11 cellular contexts compared by ENCODE assay signal in the genomic region with DNA sequence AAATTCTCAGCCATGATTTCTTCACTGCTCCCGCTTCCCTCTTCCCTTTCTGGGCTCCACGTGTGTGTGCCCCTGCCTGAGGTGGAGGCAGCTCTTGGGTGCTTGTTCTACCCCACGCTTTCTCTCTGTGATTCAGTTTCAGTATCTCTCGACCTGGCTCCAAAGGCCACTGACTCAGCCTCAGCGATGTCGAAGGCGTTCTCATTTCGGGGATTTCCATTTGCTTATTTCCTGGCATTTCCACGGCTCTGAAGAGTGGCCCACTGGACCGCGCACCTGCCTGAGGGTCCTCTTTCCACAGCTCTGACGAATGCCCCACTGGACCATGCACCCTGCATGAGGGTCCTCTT. TPM values are rescaled to one million over a fixed set of nuclear protein-coding genes. Genes with fewer than 3 reads are reported as not detected.
A peak's percentile ranks its signal among the peaks of the same experiment; 100 is the strongest.
DNase-seq lines count a peak whose midpoint lies in the region; ATAC-seq and TF ChIP-seq lines count a peak whose summit lies in the region.
"Had no signal": no experiment of that assay in that cellular context is flagged by ENCODE, and none has a peak within 500 bp of the region (broad histone marks: within the 10 kb centered on the region; RNA-seq: fewer than 3 reads in every experiment).

No MANE protein-coding gene starts in this region.

- H3K4me3 ChIP-seq in skin epidermis (no peak overlapping the region), A673 (ENCODE audit: low read depth, low read length, poor library complexity, severe bottlenecking) (no peak overlapping the region)
- H3K4me3 ChIP-seq: dorsolateral prefrontal cortex, MG63, thyroid gland had no signal

- peaks cover 10% of the 10 kb centered on the region for H3K36me3 ChIP-seq in A673 (ENCODE audit: insufficient read depth, low read length, poor library complexity, severe bottlenecking)

- H3K27me3 ChIP-seq in A673 (replicated peaks; ENCODE audit: insufficient read depth, low read depth, low read length, poor library complexity): no peaks in the 10 kb centered on the region
- H3K27me3 ChIP-seq: dorsolateral prefrontal cortex, MG63, thyroid gland had no signal

- DNase-seq in activated CD4-positive, CD25-positive, alpha-beta regulatory T cell treated with anti-CD3 and anti-CD28 coated beads, Interleukin-2, amount 50 U/mL, for 16 hours (ENCODE audit: low read depth, low spot score): peak; percentile 31
- peak; percentile 21 for DNase-seq in activated effector memory CD4-positive, alpha-beta T cell treated with Interleukin-2 at 50 U/mL for 16 hours
- peak; percentile 51 to 72 for DNase-seq in stimulated activated naive CD8-positive, alpha-beta T cell treated with anti-CD3 and anti-CD28 coated beads, Interleukin-15, amount 100 ng/mL, for 72 hours
- DNase-seq in A673 (ENCODE audit: low spot score) (no peak), NCI-H187 (lab: John Stamatoyannopoulos, UW) (no peak)
- DNase-seq: dorsolateral prefrontal cortex, MG63, thyroid gland had no signal

- H3K27ac ChIP-seq in skin epidermis (peak overlapping the region in 11 of 21 experiments; percentile 22 to 84 (median 55)), A673 (ENCODE audit: low read depth, low read length, poor library complexity, severe bottlenecking) (no peak overlapping the region)
- H3K27ac ChIP-seq: thyroid gland, VCaP had no signal

- no TSS peak for BruUV-seq in A673 (replicated peaks; lab: Mats Ljungman, UMichigan)

- no peaks in the 10 kb centered on the region for H3K9me3 ChIP-seq in A673 (ENCODE audit: low read depth, low read length, poor library complexity, severe bottlenecking)
- H3K9me3 ChIP-seq: MG63, thyroid gland had no signal

- peak overlapping the region; percentile 82 to 88 for H3K4me3 Mint-ChIP-seq in stimulated activated naive CD8-positive, alpha-beta T cell treated with anti-CD3 and anti-CD28 coated beads, Interleukin-15, amount 100 ng/mL, for 72 hours

- no peaks in the 10 kb centered on the region for H3K9me3 Mint-ChIP-seq in stimulated activated naive CD8-positive, alpha-beta T cell treated with anti-CD3 and anti-CD28 coated beads, Interleukin-15, amount 100 ng/mL, for 72 hours

- CTCF ChIA-PET in A673 (lab: Charles Lee): no interaction called here

- intact Hi-C loops in A673 (cut with micrococcal nuclease; ENCODE audit: unreplicated experiment): no loop called here

- H3K27ac Mint-ChIP-seq in stimulated activated naive CD8-positive, alpha-beta T cell treated with anti-CD3 and anti-CD28 coated beads, Interleukin-15, amount 100 ng/mL, for 72 hours: peak overlapping the region; percentile 93

- H3K27me3 Mint-ChIP-seq in stimulated activated naive CD8-positive, alpha-beta T cell treated with anti-CD3 and anti-CD28 coated beads, Interleukin-15, amount 100 ng/mL, for 72 hours: no peaks in the 10 kb centered on the region

- POLR2A ChIA-PET in A673 (lab: Charles Lee; ENCODE audit: low non-redundant PET): no interaction called here

- H3K4me1 ChIP-seq in A673 (ENCODE audit: insufficient read depth, low read length, poor library complexity, severe bottlenecking): no peaks in the 10 kb centered on the region
- H3K4me1 ChIP-seq: thyroid gland had no signal

- peaks cover 37% of the 10 kb centered on the region for H3K4me1 Mint-ChIP-seq in stimulated activated naive CD8-positive, alpha-beta T cell treated with anti-CD3 and anti-CD28 coated beads, Interleukin-15, amount 100 ng/mL, for 72 hours

- no peak for TF ChIP-seq CTCF in A673 (conservative IDR thresholded peaks at IDR 0.05; ENCODE audit: low read depth, low read length)

- ATAC-seq in stimulated activated naive CD8-positive, alpha-beta T cell treated with anti-CD3 and anti-CD28 coated beads, Interleukin-15, amount 100 ng/mL, for 72 hours: peak; percentile 92
- ATAC-seq in GM19455 (IDR thresholded peaks at IDR 0.05; ENCODE audit: unreplicated experiment): no peak

RNA-seq across cellular contexts. Expression of gene GAK, which starts 52.4 kb away (rescaled TPM):
- 96.2 and 109 TPM in 2 replicates for total RNA-seq in A673 (2021)

RNA-seq across cellular contexts. Expression of gene TMEM175, which starts 52.6 kb away (rescaled TPM):
- 10.0 and 12.1 TPM in 2 replicates for total RNA-seq in A673 (2021)

RNA-seq across cellular contexts. Expression of gene CPLX1, which starts 53.8 kb away (rescaled TPM):
- total RNA-seq in A673 (2021): 4.6 and 6.6 TPM in 2 replicates

Comparison
In these comparisons a context has a peak if more than half of its experiments do, and no peak if none do; other contexts are left out.
1. DNase-seq: peak in activated CD4-positive, CD25-positive, alpha-beta regulatory T cell treated with anti-CD3 and anti-CD28 coated beads, Interleukin-2, amount 50 U/mL, for 16 hours (single experiment), activated effector memory CD4-positive, alpha-beta T cell treated with Interleukin-2 at 50 U/mL for 16 hours (single experiment) and stimulated activated naive CD8-positive, alpha-beta T cell treated with anti-CD3 and anti-CD28 coated beads, Interleukin-15, amount 100 ng/mL, for 72 hours (2 of 2); none in A673 (single experiment) and NCI-H187 (0 of 2).